31 cellular contexts compared by ENCODE assay signal in the genomic region with DNA sequence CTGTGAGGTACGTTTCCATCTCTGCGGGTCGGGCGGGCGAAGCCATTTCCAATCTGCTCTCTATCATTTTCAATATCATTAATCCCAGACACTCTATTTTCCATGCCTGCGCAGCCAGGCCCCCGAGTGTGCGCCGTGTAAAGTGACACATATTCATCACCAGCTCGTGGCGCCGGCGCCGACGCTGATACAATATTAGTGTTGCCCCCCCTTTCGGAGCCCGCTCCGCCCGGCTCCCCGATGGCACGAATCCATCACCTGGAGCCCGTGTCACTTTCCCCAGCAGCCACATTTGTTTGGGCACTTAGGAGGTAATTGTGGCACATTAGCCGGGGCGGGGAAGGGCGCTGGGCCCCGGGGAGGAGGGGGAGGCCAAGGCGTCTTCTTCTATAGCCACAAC. TPM values are rescaled to one million over a fixed set of nuclear protein-coding genes. Genes with fewer than 3 reads are reported as not detected.
"Had no signal": no experiment of that assay in that cellular context is flagged by ENCODE, and none has a peak within 500 bp of the region (broad histone marks: within the 10 kb centered on the region; RNA-seq: fewer than 3 reads in every experiment).

No MANE protein-coding gene starts in this region.

- H3K36me3 Mint-ChIP-seq: activated naive CD8-positive, alpha-beta T cell; immature natural killer cell; stimulated activated memory B cell treated with anti-CD40 and anti-IgM and Interleukin-4, amounts not matched to agents 10 μg/mL and 1 μg/mL and 100 μg/mL, for 72 hours had no signal

- ATAC-seq: activated T-cell treated with anti-CD3 and anti-CD28 coated beads, Interleukin-2, amount 50 U/mL, for 4 hours; effector memory CD8-positive, alpha-beta T cell; esophagus mucosa; left lobe of liver; lower lobe of right lung; naive thymus-derived CD4-positive, alpha-beta T cell; stimulated activated memory B cell treated with anti-CD40 and anti-IgM and Interleukin-4, amounts not matched to agents 10 μg/mL and 1 μg/mL and 100 μg/mL, for 72 hours had no signal

- DNase-seq: activated CD4-positive, alpha-beta T cell treated with anti-CD3 and anti-CD28 coated beads for 4 hours; activated CD4-positive, alpha-beta T cell treated with anti-CD3 and anti-CD28 coated beads, Interleukin-2, amount 50 U/mL, for 48 hours; activated CD4-positive, CD25-positive, alpha-beta regulatory T cell; activated CD8-positive, alpha-beta memory T cell treated with anti-CD3 and anti-CD28 coated beads, Interleukin-2, amount 50 U/mL, for 48 hours; activated naive CD4-positive, alpha-beta T cell; activated T-cell treated with anti-CD3 and anti-CD28 coated beads, Interleukin-2, amount 50 U/mL, for 4 hours; dorsolateral prefrontal cortex; effector memory CD8-positive, alpha-beta T cell; foreskin melanocyte; glutamatergic neuron; immature natural killer cell; lower lobe of right lung; mesendoderm; naive thymus-derived CD4-positive, alpha-beta T cell; sigmoid colon; stimulated activated CD4-positive, alpha-beta T cell treated with anti-CD3 and anti-CD28 coated beads, Interleukin-15, amount 100 ng/mL, for 24 hours; stomach; transverse colon had no signal

- H3K4me1 Mint-ChIP-seq: central memory CD8-positive, alpha-beta T cell; immature natural killer cell; naive thymus-derived CD4-positive, alpha-beta T cell; stimulated activated memory B cell treated with anti-CD40 and anti-IgM and Interleukin-4, amounts not matched to agents 10 μg/mL and 1 μg/mL and 100 μg/mL, for 72 hours had no signal

- H3K27ac Mint-ChIP-seq: activated naive CD8-positive, alpha-beta T cell; activated T-helper 2 cell treated with anti-CD3 and anti-CD28 coated beads, Interferon-gamma antibody, Interleukin-2, Interleukin-4, amounts not matched to agents 10 μg/mL and 5 μg/mL and 100 μg/mL, durations not matched to agents 14 hours and 24 hours and 36 hours; effector memory CD8-positive, alpha-beta T cell; immature natural killer cell; naive thymus-derived CD4-positive, alpha-beta T cell; stimulated activated memory B cell treated with anti-CD40 and anti-IgM and Interleukin-4, amounts not matched to agents 10 μg/mL and 1 μg/mL and 100 μg/mL, for 72 hours had no signal

- H3K4me3 Mint-ChIP-seq: activated naive CD8-positive, alpha-beta T cell; activated T-cell treated with anti-CD3 and anti-CD28 coated beads, Interleukin-2, amount 50 U/mL, for 4 hours; central memory CD8-positive, alpha-beta T cell; effector memory CD8-positive, alpha-beta T cell; immature natural killer cell; naive thymus-derived CD4-positive, alpha-beta T cell; neural crest cell; stimulated activated memory B cell treated with anti-CD40 and anti-IgM and Interleukin-4, amounts not matched to agents 10 μg/mL and 1 μg/mL and 100 μg/mL, for 72 hours had no signal

- H3K9me3 Mint-ChIP-seq: activated T-cell treated with anti-CD3 and anti-CD28 coated beads, Interleukin-2, amount 50 U/mL, for 4 hours; activated T-helper 2 cell treated with anti-CD3 and anti-CD28 coated beads, Interferon-gamma antibody, Interleukin-2, Interleukin-4, amounts not matched to agents 10 μg/mL and 5 μg/mL and 100 μg/mL, durations not matched to agents 14 hours and 24 hours and 36 hours; central memory CD8-positive, alpha-beta T cell; effector memory CD8-positive, alpha-beta T cell; immature natural killer cell; naive thymus-derived CD4-positive, alpha-beta T cell; neural crest cell; stimulated activated memory B cell treated with anti-CD40 and anti-IgM and Interleukin-4, amounts not matched to agents 10 μg/mL and 1 μg/mL and 100 μg/mL, for 72 hours had no signal

RNA-seq across cellular contexts. Expression of a gene that starts 33.7 kb away (rescaled TPM):
- total RNA-seq: activated CD8-positive, alpha-beta memory T cell treated with anti-CD3 and anti-CD28 coated beads for 36 hours; activated T-cell treated with anti-CD3 and anti-CD28 coated beads, Interleukin-2, amount 50 U/mL, for 4 hours; activated T-helper 2 cell treated with anti-CD3 and anti-CD28 coated beads, Interferon-gamma antibody, Interleukin-2, Interleukin-4, amounts not matched to agents 10 μg/mL and 5 μg/mL and 100 μg/mL, durations not matched to agents 14 hours and 24 hours and 36 hours; dorsolateral prefrontal cortex; endothelial cell of umbilical vein; esophagus mucosa; hepatocyte; left lobe of liver; lower lobe of right lung; naive thymus-derived CD4-positive, alpha-beta T cell; neural crest cell; omental fat pad; renal cortical epithelial cell; sigmoid colon; smooth muscle cell; stomach; transverse colon had no signal
